14 cellular contexts compared by ENCODE assay signal in genomic region chr12:820336-820735, GRCh38.
DNase-seq lines count a peak whose midpoint lies in the region; ATAC-seq and TF ChIP-seq lines count a peak whose summit lies in the region.
"Had no signal": no experiment of that assay in that cellular context is flagged by ENCODE, and none has a peak within 500 bp of the region (broad histone marks: within the 10 kb centered on the region; RNA-seq: fewer than 3 reads in every experiment).

No MANE protein-coding gene starts in this region.

- no peak overlapping the region for H3K4me3 Mint-ChIP-seq in activated T-cell treated with anti-CD3 and anti-CD28 coated beads, Interleukin-2, amount 50 U/mL, for 24 hours
- H3K4me3 Mint-ChIP-seq in CD8-positive, alpha-beta T cell = no peak overlapping the region
- H3K4me3 Mint-ChIP-seq in T-cell (no peak overlapping the region), osteocyte (ENCODE audit: unreplicated experiment) (no peak overlapping the region)

- no peak for TF ChIP-seq CTCF in CD8-positive, alpha-beta T cell (IDR thresholded peaks at IDR 0.05)
- no peak for TF ChIP-seq CTCF in osteocyte (IDR thresholded peaks at IDR 0.05)

- no peak for DNase-seq in activated T-cell treated with anti-CD3 and anti-CD28 coated beads, Interleukin-2, amount 50 U/mL, for 24 hours
- no peak for DNase-seq in activated T-cell treated with anti-CD3 and anti-CD28 coated beads, Interleukin-2, amount 50 U/mL, for 48 hours
- DNase-seq in CD8-positive, alpha-beta T cell = no peak
- DNase-seq in T-cell (no peak), osteocyte (ENCODE audit: extremely low spot score, unreplicated experiment) (no peak), NCI-H510A (lab: John Stamatoyannopoulos, UW) (no peak)
- DNase-seq: AML-193, MG63, NCI-H1105 treated with DMSO at 0.1 percent for 48 hours, NCI-H187 treated with DMSO at 0.1 percent for 48 hours, Peyer's patch, Right ventricle myocardium superior had no signal

- CTCF ChIA-PET in CD8-positive, alpha-beta T cell (lab: Charles Lee) = interaction anchor here (0.8 to 1.0 kb wide), 2 partner anchors 135 to 244 kb away, joined by 4 read pairs; no protein-coding TSS in a partner anchor
- CTCF ChIA-PET in T-cell (lab: Charles Lee) = interaction anchor here (0.6 to 1.1 kb wide), 12 partner anchors 9 to 277 kb away, joined by 3 to 10 read pairs (median 4); no protein-coding TSS in a partner anchor

- H3K27ac Mint-ChIP-seq in activated T-cell treated with anti-CD3 and anti-CD28 coated beads, Interleukin-2, amount 50 U/mL, for 24 hours = peak overlapping the region; percentile 33
- H3K27ac Mint-ChIP-seq in CD8-positive, alpha-beta T cell = peak overlapping the region; percentile 52
- H3K27ac Mint-ChIP-seq in T-cell (peak overlapping the region; percentile 64 to 80), osteocyte (ENCODE audit: unreplicated experiment) (peak overlapping the region; percentile 28)

- H3K4me1 ChIP-seq in CD8-positive, alpha-beta T cell (ENCODE audit: insufficient read depth, low read length) = no peaks in the 10 kb centered on the region
- H3K4me1 ChIP-seq: Peyer's patch had no signal

- H3K4me3 ChIP-seq in CD8-positive, alpha-beta T cell (ENCODE audit: low read depth, low read length) = no peak overlapping the region
- H3K4me3 ChIP-seq: MG63, Peyer's patch had no signal

- H3K9me3 ChIP-seq in CD8-positive, alpha-beta T cell (ENCODE audit: low read length) = no peaks in the 10 kb centered on the region
- H3K9me3 ChIP-seq: Peyer's patch had no signal

- H3K27me3 Mint-ChIP-seq in activated T-cell treated with anti-CD3 and anti-CD28 coated beads, Interleukin-2, amount 50 U/mL, for 24 hours = no peaks in the 10 kb centered on the region
- H3K27me3 Mint-ChIP-seq in CD8-positive, alpha-beta T cell (ENCODE audit: low read depth) = no peaks in the 10 kb centered on the region
- H3K27me3 Mint-ChIP-seq in T-cell = no peaks in the 10 kb centered on the region
- no peaks in the 10 kb centered on the region for H3K27me3 Mint-ChIP-seq in osteocyte (ENCODE audit: unreplicated experiment)

- H3K27ac ChIP-seq in CD8-positive, alpha-beta T cell (ENCODE audit: low read depth, low read length) = no peak overlapping the region
- H3K27ac ChIP-seq: KMS-11, Peyer's patch had no signal

- POLR2A ChIA-PET in CD8-positive, alpha-beta T cell (lab: Charles Lee) = interaction anchor here (0.7 kb wide), 2 partner anchors 62 to 261 kb away, joined by 3 to 4 read pairs; no protein-coding TSS in a partner anchor
- POLR2A ChIA-PET in T-cell (lab: Charles Lee) = interaction anchor here (0.6 to 0.8 kb wide), 3 partner anchors 9 to 25 kb away, joined by 4 to 8 read pairs (median 5); no protein-coding TSS in a partner anchor

- H3K9me3 Mint-ChIP-seq in activated T-cell treated with anti-CD3 and anti-CD28 coated beads, Interleukin-2, amount 50 U/mL, for 24 hours = peaks cover 6% of the 10 kb centered on the region
- H3K9me3 Mint-ChIP-seq in CD8-positive, alpha-beta T cell = peaks cover 7% of the 10 kb centered on the region
- H3K9me3 Mint-ChIP-seq in T-cell (peaks cover 5 to 8% (median 7%) of the 10 kb centered on the region in 3 donors), osteocyte (ENCODE audit: unreplicated experiment) (peaks cover 12% of the 10 kb centered on the region)

- H3K27me3 ChIP-seq in CD8-positive, alpha-beta T cell (ENCODE audit: insufficient read depth, low read length) = no peaks in the 10 kb centered on the region
- H3K27me3 ChIP-seq: MG63, Peyer's patch had no signal

- intact Hi-C loops in CD8-positive, alpha-beta T cell (cut with DNase I, micrococcal nuclease) = no loop called here

- H3K4me1 Mint-ChIP-seq in activated T-cell treated with anti-CD3 and anti-CD28 coated beads, Interleukin-2, amount 50 U/mL, for 24 hours (ENCODE audit: low read depth) = peaks cover 67% of the 10 kb centered on the region
- H3K4me1 Mint-ChIP-seq in CD8-positive, alpha-beta T cell (ENCODE audit: low read depth) = peaks cover 57% of the 10 kb centered on the region
- H3K4me1 Mint-ChIP-seq in T-cell = peaks cover 70 to 73% (median 73%) of the 10 kb centered on the region in 3 donors
- peaks cover 23% of the 10 kb centered on the region for H3K4me1 Mint-ChIP-seq in osteocyte (ENCODE audit: unreplicated experiment)

- H3K36me3 Mint-ChIP-seq in activated T-cell treated with anti-CD3 and anti-CD28 coated beads, Interleukin-2, amount 50 U/mL, for 24 hours (ENCODE audit: low read depth) = peaks cover 78% of the 10 kb centered on the region
- peaks cover 40% of the 10 kb centered on the region for H3K36me3 Mint-ChIP-seq in CD8-positive, alpha-beta T cell
- H3K36me3 Mint-ChIP-seq in T-cell (peaks cover 19% of the 10 kb centered on the region), osteocyte (ENCODE audit: unreplicated experiment) (peaks cover 22% of the 10 kb centered on the region)

- ATAC-seq in CD8-positive, alpha-beta T cell = no peak
- ATAC-seq in T-cell (replicated peaks in 1 of 4) (no peak), HG02571 (IDR thresholded peaks at IDR 0.05; ENCODE audit: unreplicated experiment) (no peak)

- no peaks in the 10 kb centered on the region for H3K36me3 ChIP-seq in CD8-positive, alpha-beta T cell (ENCODE audit: insufficient read depth, low read length)
- H3K36me3 ChIP-seq: Peyer's patch had no signal
